In the genomic region with DNA sequence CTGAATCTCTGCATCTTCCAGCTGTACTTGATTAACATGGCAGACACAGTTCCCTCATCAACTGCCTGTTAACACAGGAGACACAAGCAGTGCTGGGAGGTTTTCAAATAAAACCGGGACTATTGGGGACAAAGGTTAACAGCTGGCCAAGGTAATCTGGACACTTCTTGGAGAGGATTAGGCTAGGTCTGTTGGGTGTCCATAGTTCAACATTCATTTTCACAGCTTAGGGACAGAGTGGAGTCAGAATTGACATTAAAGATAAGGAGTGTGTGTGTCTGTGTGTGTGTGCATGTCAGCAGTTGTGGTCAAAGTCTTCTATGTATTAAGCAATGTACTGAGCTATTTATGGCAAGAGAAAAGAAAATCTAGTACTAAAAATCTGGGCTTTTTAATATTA, we compare ENCODE assay signal across 20 cellular contexts.
A peak's percentile ranks its signal among the peaks of the same experiment; 100 is the strongest.
DNase-seq lines count a peak whose midpoint lies in the region; ATAC-seq and TF ChIP-seq lines count a peak whose summit lies in the region.
"Had no signal": no experiment of that assay in that cellular context is flagged by ENCODE, and none has a peak within 500 bp of the region (broad histone marks: within the 10 kb centered on the region; RNA-seq: fewer than 3 reads in every experiment).

No MANE protein-coding gene starts in this region.

- no peak overlapping the region for H3K27ac ChIP-seq in lower lobe of right lung
- no peak overlapping the region for H3K27ac ChIP-seq in uterus

- H3K36me3 ChIP-seq in adipocyte (ENCODE audit: control insufficient read depth, insufficient read depth, low read length, severe bottlenecking) (no peaks in the 10 kb centered on the region), lower lobe of right lung (no peaks in the 10 kb centered on the region), uterus (no peaks in the 10 kb centered on the region)

- no peaks in the 10 kb centered on the region for H3K9me3 ChIP-seq in adipocyte (ENCODE audit: control insufficient read depth, low read length)
- no peaks in the 10 kb centered on the region for H3K9me3 ChIP-seq in lower lobe of right lung
- no peaks in the 10 kb centered on the region for H3K9me3 ChIP-seq in uterus

- no peak overlapping the region for H3K4me3 Mint-ChIP-seq in progenitor cell of endocrine pancreas (ENCODE audit: low read depth)
- H3K4me3 Mint-ChIP-seq: B cell; CD4-positive, CD25-positive, alpha-beta regulatory T cell; HFFc6 had no signal

- H3K9me3 Mint-ChIP-seq in progenitor cell of endocrine pancreas (ENCODE audit: low read depth): no peaks in the 10 kb centered on the region
- H3K9me3 Mint-ChIP-seq: CD4-positive, CD25-positive, alpha-beta regulatory T cell; HFFc6 had no signal

- TF ChIP-seq CTCF in fibroblast of the aortic adventitia (IDR thresholded peaks at IDR 0.05; ENCODE audit: insufficient read depth, low read length): no peak
- no peak for TF ChIP-seq CTCF in progenitor cell of endocrine pancreas (IDR thresholded peaks at IDR 0.05; ENCODE audit: unreplicated experiment)
- TF ChIP-seq CTCF in lower lobe of right lung (IDR thresholded peaks at IDR 0.05): no peak
- TF ChIP-seq CTCF in uterus (IDR thresholded peaks at IDR 0.05): no peak
- no peak for TF ChIP-seq CTCF in GM10266 (IDR thresholded peaks at IDR 0.05; ENCODE audit: control insufficient read depth, insufficient read depth, low read depth, missing control alignments)

- H3K4me1 Mint-ChIP-seq in progenitor cell of endocrine pancreas (ENCODE audit: low read depth): peaks cover 4% of the 10 kb centered on the region
- H3K4me1 Mint-ChIP-seq: B cell; CD4-positive, CD25-positive, alpha-beta regulatory T cell had no signal

- TF ChIP-seq POLR2A in uterus (IDR thresholded peaks at IDR 0.05): no peak

- H3K36me3 Mint-ChIP-seq in progenitor cell of endocrine pancreas (ENCODE audit: insufficient read depth): no peaks in the 10 kb centered on the region
- H3K36me3 Mint-ChIP-seq: CD4-positive, CD25-positive, alpha-beta regulatory T cell had no signal

- no peaks in the 10 kb centered on the region for H3K27me3 ChIP-seq in adipocyte (replicated peaks; ENCODE audit: control insufficient read depth, insufficient read depth, low read length)
- H3K27me3 ChIP-seq in lower lobe of right lung (ENCODE audit: low read depth): no peaks in the 10 kb centered on the region
- no peaks in the 10 kb centered on the region for H3K27me3 ChIP-seq in uterus

- no peak overlapping the region for H3K9ac ChIP-seq in adipocyte (ENCODE audit: low read length)

- H3K4me3 ChIP-seq in adipocyte (ENCODE audit: low read length) (peak overlapping the region; percentile 40), fibroblast of the aortic adventitia (ENCODE audit: low read depth, low read length) (no peak overlapping the region), lower lobe of right lung (no peak overlapping the region), uterus (no peak overlapping the region)

- peaks cover 28% of the 10 kb centered on the region for H3K27me3 Mint-ChIP-seq in progenitor cell of endocrine pancreas

- intact Hi-C loops in lower lobe of right lung (cut with DNase I): no loop called here
- intact Hi-C loops in uterus (cut with DNase I; ENCODE audit: low total_unique reads): no loop called here

- DNase-seq in LHCN-M2 (ENCODE audit: low read depth): peak; percentile 3
- DNase-seq in adipocyte (ENCODE audit: low read depth): no peak
- DNase-seq in fibroblast of the aortic adventitia (ENCODE audit: low read depth): peak; percentile 19
- DNase-seq in progenitor cell of endocrine pancreas (ENCODE audit: low spot score, unreplicated experiment): no peak
- no peak for DNase-seq in lower lobe of right lung
- DNase-seq in uterus: no peak
- DNase-seq in GM10266 (ENCODE audit: extremely low spot score): no peak
- DNase-seq: CD4-positive, CD25-positive, alpha-beta regulatory T cell; HFFc6; IMR-90; Kasumi-1; MV-4-11; NCI-H1417; NCI-H1930; NCI-H2171; NCI-H446; NCI-H82 had no signal

- H3K4me1 ChIP-seq in adipocyte (ENCODE audit: control insufficient read depth, insufficient read depth, low read length): peaks cover 32% of the 10 kb centered on the region
- no peaks in the 10 kb centered on the region for H3K4me1 ChIP-seq in lower lobe of right lung
- H3K4me1 ChIP-seq in uterus: no peaks in the 10 kb centered on the region

- ATAC-seq in lower lobe of right lung: no peak
- ATAC-seq: Panc1, Right ventricle myocardium inferior had no signal

- peak overlapping the region; percentile 27 for H3K27ac Mint-ChIP-seq in progenitor cell of endocrine pancreas
- H3K27ac Mint-ChIP-seq: B cell; CD4-positive, CD25-positive, alpha-beta regulatory T cell; HFFc6 had no signal

Comparison
In these comparisons a context has a peak if more than half of its experiments do, and no peak if none do; other contexts are left out.
1. DNase-seq: peak in LHCN-M2 (single experiment) and fibroblast of the aortic adventitia (single experiment); none in adipocyte (single experiment), progenitor cell of endocrine pancreas (single experiment), lower lobe of right lung (single experiment), uterus (0 of 2) and GM10266 (single experiment).